Comparison of ENCODE assay signal across 19 cellular contexts in genomic region chr1:47317841-47318240, GRCh38. TPM values are rescaled to one million over a fixed set of nuclear protein-coding genes. Genes with fewer than 3 reads are reported as not detected.
DNase-seq lines count a peak whose midpoint lies in the region; TF ChIP-seq lines count a peak whose summit lies in the region.
"Had no signal": no experiment of that assay in that cellular context is flagged by ENCODE, and none has a peak within 500 bp of the region (broad histone marks: within the 10 kb centered on the region; RNA-seq: fewer than 3 reads in every experiment).

No MANE protein-coding gene starts in this region.

- DNase-seq in AG04450 (ENCODE audit: low read depth, low spot score) (peak; percentile 72), HS-27A (ENCODE audit: low read depth) (peak; percentile 8), astrocyte of the spinal cord (ENCODE audit: low read depth, low spot score) (peak; percentile 67), iris pigment epithelial cell (ENCODE audit: low read depth) (peak; percentile 85), nucleus accumbens (lab: John Stamatoyannopoulos, UW) (no peak), endothelial cell (ENCODE audit: low spot score) (no peak), D341Med (ENCODE audit: low spot score) (no peak)
- DNase-seq in stimulated activated CD4-positive, alpha-beta T cell treated with anti-CD3 and anti-CD28 coated beads, Interleukin-15, amount 100 ng/mL, for 24 hours = no peak
- DNase-seq: activated naive CD4-positive, alpha-beta T cell treated with Interleukin-2 at 50 U/mL for 16 hours; caudate nucleus; COR-L47; Kasumi-1; left ventricle myocardium inferior; naive thymus-derived CD8-positive, alpha-beta T cell; NCI-H1694 treated with DMSO at 0.1 percent for 48 hours; NCI-H510A treated with DMSO at 0.1 percent for 48 hours; right cardiac atrium had no signal

- no peak overlapping the region for H3K4me3 ChIP-seq in AG04450 (ENCODE audit: low read depth, low read length)
- H3K4me3 ChIP-seq in astrocyte of the spinal cord (ENCODE audit: low read depth, low read length) = no peak overlapping the region
- H3K4me3 ChIP-seq: hepatocyte, left ventricle myocardium inferior had no signal

- peaks cover 4% of the 10 kb centered on the region for H3K27me3 Mint-ChIP-seq in endothelial cell (ENCODE audit: unreplicated experiment)
- H3K27me3 Mint-ChIP-seq: naive thymus-derived CD8-positive, alpha-beta T cell had no signal

- in situ Hi-C loops in astrocyte of the spinal cord (cut with HindIII; ENCODE audit: low sequenced_read_pairs) = no loop called here

- no peak overlapping the region for H3K27ac Mint-ChIP-seq in endothelial cell (ENCODE audit: unreplicated experiment)
- H3K27ac Mint-ChIP-seq: naive thymus-derived CD8-positive, alpha-beta T cell; stimulated activated effector memory CD8-positive, alpha-beta T cell treated with anti-CD3 and anti-CD28 coated beads, Interleukin-12 subunit alpha, Interleukin-12 subunit beta, amount 100 ng/mL, for 72 hours had no signal

- CTCF ChIA-PET in AG04450 (lab: Charles Lee) = interaction anchor here (0.6 to 1.7 kb wide), 8 partner anchors 8 to 1179 kb away, joined by 3 to 6 read pairs (median 3); partner anchors contain the start of gene FOXD2

- POLR2A ChIA-PET in AG04450 (lab: Yijun Ruan, JAX) = no interaction called here

- peaks cover 8% of the 10 kb centered on the region for H3K4me1 Mint-ChIP-seq in endothelial cell (ENCODE audit: unreplicated experiment)

- TF ChIP-seq CTCF in AG04450 (IDR thresholded peaks at IDR 0.05; ENCODE audit: low read depth, low read length) = no peak
- no peak for TF ChIP-seq CTCF in astrocyte of the spinal cord (IDR thresholded peaks at IDR 0.05; ENCODE audit: low read depth, low read length)
- TF ChIP-seq CTCF in endothelial cell (IDR thresholded peaks at IDR 0.05; ENCODE audit: unreplicated experiment) = no peak

- H3K27me3 ChIP-seq in AG04450 (ENCODE audit: control insufficient read depth, insufficient read depth, low read length) = no peaks in the 10 kb centered on the region
- H3K27me3 ChIP-seq: hepatocyte had no signal

- H3K36me3 Mint-ChIP-seq in endothelial cell (ENCODE audit: low read depth, unreplicated experiment) = peaks cover under 1% of the 10 kb centered on the region
- H3K36me3 Mint-ChIP-seq: naive thymus-derived CD8-positive, alpha-beta T cell had no signal

- H3K9me3 ChIP-seq in AG04450 (ENCODE audit: control insufficient read depth, insufficient read depth, low read length) = no peaks in the 10 kb centered on the region
- H3K9me3 ChIP-seq: left ventricle myocardium inferior had no signal

- H3K9me3 Mint-ChIP-seq in endothelial cell (ENCODE audit: unreplicated experiment) = no peaks in the 10 kb centered on the region
- H3K9me3 Mint-ChIP-seq: naive thymus-derived CD8-positive, alpha-beta T cell; stimulated activated effector memory CD8-positive, alpha-beta T cell treated with anti-CD3 and anti-CD28 coated beads, Interleukin-12 subunit alpha, Interleukin-12 subunit beta, amount 100 ng/mL, for 72 hours had no signal

- no peak overlapping the region for H3K4me3 Mint-ChIP-seq in endothelial cell (ENCODE audit: unreplicated experiment)
- H3K4me3 Mint-ChIP-seq: stimulated activated effector memory CD8-positive, alpha-beta T cell treated with anti-CD3 and anti-CD28 coated beads, Interleukin-12 subunit alpha, Interleukin-12 subunit beta, amount 100 ng/mL, for 72 hours had no signal

- peak overlapping the region; percentile 78 for H3K27ac ChIP-seq in AG04450 (ENCODE audit: low read depth, low read length)
- H3K27ac ChIP-seq: hepatocyte, left ventricle myocardium inferior had no signal

RNA-seq across cellular contexts. Expression of gene STIL, which starts 3.9 kb away (rescaled TPM):
- polyA plus RNA-seq in AG04450 (2011; rRNA removed) = 3.5 and 6.4 TPM in 2 replicates
- 8.7 and 16.9 TPM in 2 replicates for polyA minus RNA-seq in AG04450 (2011; rRNA and poly(A)+ RNA removed)
- total RNA-seq in endothelial cell (ENCODE audit: unreplicated experiment) = 12.1 TPM

RNA-seq across cellular contexts. Expression of gene CMPK1, which starts 15.7 kb away (rescaled TPM):
- polyA plus RNA-seq in AG04450 (2011; rRNA removed) = 44.3 and 68.7 TPM in 2 replicates
- 11.0 and 25.5 TPM in 2 replicates for polyA minus RNA-seq in AG04450 (2011; rRNA and poly(A)+ RNA removed)
- total RNA-seq in endothelial cell (ENCODE audit: unreplicated experiment) = 53.4 TPM

Comparison
In these comparisons a context has a peak if more than half of its experiments do, and no peak if none do; other contexts are left out.
1. DNase-seq: peak in AG04450 (single experiment), HS-27A (single experiment), astrocyte of the spinal cord (single experiment) and iris pigment epithelial cell (single experiment); none in nucleus accumbens (0 of 56), endothelial cell (single experiment), D341Med (single experiment) and stimulated activated CD4-positive, alpha-beta T cell treated with anti-CD3 and anti-CD28 coated beads, Interleukin-15, amount 100 ng/mL, for 24 hours (single experiment).